18 cellular contexts compared by ENCODE assay signal in genomic region chr12:44839785-44840184, GRCh38. TPM values are rescaled to one million over a fixed set of nuclear protein-coding genes. Genes with fewer than 3 reads are reported as not detected.
DNase-seq lines count a peak whose midpoint lies in the region; ATAC-seq and TF ChIP-seq lines count a peak whose summit lies in the region.
"Had no signal": no experiment of that assay in that cellular context is flagged by ENCODE, and none has a peak within 500 bp of the region (broad histone marks: within the 10 kb centered on the region; RNA-seq: fewer than 3 reads in every experiment).

No MANE protein-coding gene starts in this region.

- peaks cover 12% of the 10 kb centered on the region for H3K4me1 ChIP-seq in Loucy (ENCODE audit: insufficient read depth, low read length, poor library complexity, severe bottlenecking)

- no peak overlapping the region for H3K9ac ChIP-seq in Loucy (ENCODE audit: low read depth, low read length, poor library complexity, severe bottlenecking)
- H3K9ac ChIP-seq: GM23248 had no signal

- H3K27me3 Mint-ChIP-seq in activated T-cell treated with anti-CD3 and anti-CD28 coated beads, Interleukin-2, amount 50 U/mL, for 24 hours: no peaks in the 10 kb centered on the region
- no peaks in the 10 kb centered on the region for H3K27me3 Mint-ChIP-seq in activated T-helper 2 cell treated with anti-CD3 and anti-CD28 coated beads, Interferon-gamma antibody, Interleukin-2, Interleukin-4, amounts not matched to agents 10 μg/mL and 5 μg/mL and 100 μg/mL, durations not matched to agents 14 hours and 24 hours and 36 hours (ENCODE audit: low read depth)
- H3K27me3 Mint-ChIP-seq: B cell; CD4-positive, alpha-beta T cell had no signal

- H3K27ac Mint-ChIP-seq in activated T-cell treated with anti-CD3 and anti-CD28 coated beads, Interleukin-2, amount 50 U/mL, for 24 hours: peak overlapping the region; percentile 84
- H3K27ac Mint-ChIP-seq in activated T-helper 2 cell treated with anti-CD3 and anti-CD28 coated beads, Interferon-gamma antibody, Interleukin-2, Interleukin-4, amounts not matched to agents 10 μg/mL and 5 μg/mL and 100 μg/mL, durations not matched to agents 14 hours and 24 hours and 36 hours: peak overlapping the region; percentile 3
- H3K27ac Mint-ChIP-seq: B cell; CD4-positive, alpha-beta T cell; IgD-negative memory B cell had no signal

- ATAC-seq in stimulated activated naive CD8-positive, alpha-beta T cell treated with anti-CD3 and anti-CD28 coated beads, Interleukin-15, Interleukin-2, amounts not matched to agents 100 U/mL and 50 U/mL, for 24 hours: peak; percentile 11
- no peak for ATAC-seq in GM18868 (IDR thresholded peaks at IDR 0.05; ENCODE audit: unreplicated experiment)

- H3K4me2 ChIP-seq in Loucy (ENCODE audit: low read depth, low read length, poor library complexity, severe bottlenecking): no peak overlapping the region

- H3K79me2 ChIP-seq in Loucy (ENCODE audit: insufficient read depth, low read length): no peaks in the 10 kb centered on the region

- H3K9me2 ChIP-seq in Loucy (replicated peaks; ENCODE audit: low read depth, low read length): no peaks in the 10 kb centered on the region

- TF ChIP-seq CTCF in Loucy (conservative IDR thresholded peaks at IDR 0.05; ENCODE audit: low read length): no peak

- H3F3A ChIP-seq in Loucy (ENCODE audit: low read depth): no peaks in the 10 kb centered on the region

- no peaks in the 10 kb centered on the region for H3K36me3 ChIP-seq in Loucy (ENCODE audit: insufficient read depth, low read length)

- H3K9me3 Mint-ChIP-seq in activated T-cell treated with anti-CD3 and anti-CD28 coated beads, Interleukin-2, amount 50 U/mL, for 24 hours: no peaks in the 10 kb centered on the region
- no peaks in the 10 kb centered on the region for H3K9me3 Mint-ChIP-seq in activated T-helper 2 cell treated with anti-CD3 and anti-CD28 coated beads, Interferon-gamma antibody, Interleukin-2, Interleukin-4, amounts not matched to agents 10 μg/mL and 5 μg/mL and 100 μg/mL, durations not matched to agents 14 hours and 24 hours and 36 hours
- H3K9me3 Mint-ChIP-seq: CD4-positive, alpha-beta T cell had no signal

- no peak for DNase-seq in activated T-cell treated with anti-CD3 and anti-CD28 coated beads, Interleukin-2, amount 50 U/mL, for 24 hours
- DNase-seq in activated T-cell treated with anti-CD3 and anti-CD28 coated beads for 4 hours (no peak), T1000 (lab: John Stamatoyannopoulos, UW) (no peak)
- no peak for DNase-seq in activated T-helper 2 cell treated with anti-CD3 and anti-CD28 coated beads, Interferon-gamma antibody, Interleukin-2, Interleukin-4, amounts not matched to agents 10 μg/mL and 5 μg/mL and 100 μg/mL, durations not matched to agents 14 hours and 24 hours and 36 hours (ENCODE audit: low spot score)
- no peak for DNase-seq in stimulated activated naive CD8-positive, alpha-beta T cell treated with anti-CD3 and anti-CD28 coated beads, Interleukin-15, Interleukin-2, amounts not matched to agents 100 U/mL and 50 U/mL, for 24 hours
- DNase-seq: ACHN; CD4-positive, alpha-beta T cell; GF-D8; GM23248; NCI-H1417 treated with DMSO at 0.1 percent for 48 hours; NCI-H2081; NCI-H526; NK-92 treated with Interleukin-12 subunit alpha and Interleukin-12 subunit beta, amount 100 ng/mL, for 24 hours had no signal

- H3K36me3 Mint-ChIP-seq in activated T-cell treated with anti-CD3 and anti-CD28 coated beads, Interleukin-2, amount 50 U/mL, for 24 hours (ENCODE audit: low read depth): no peaks in the 10 kb centered on the region
- H3K36me3 Mint-ChIP-seq in activated T-helper 2 cell treated with anti-CD3 and anti-CD28 coated beads, Interferon-gamma antibody, Interleukin-2, Interleukin-4, amounts not matched to agents 10 μg/mL and 5 μg/mL and 100 μg/mL, durations not matched to agents 14 hours and 24 hours and 36 hours (ENCODE audit: low read depth): peaks cover 7% of the 10 kb centered on the region
- H3K36me3 Mint-ChIP-seq: IgD-negative memory B cell had no signal

- peaks cover 91% of the 10 kb centered on the region for H3K4me1 Mint-ChIP-seq in activated T-cell treated with anti-CD3 and anti-CD28 coated beads, Interleukin-2, amount 50 U/mL, for 24 hours (ENCODE audit: low read depth)
- H3K4me1 Mint-ChIP-seq in activated T-helper 2 cell treated with anti-CD3 and anti-CD28 coated beads, Interferon-gamma antibody, Interleukin-2, Interleukin-4, amounts not matched to agents 10 μg/mL and 5 μg/mL and 100 μg/mL, durations not matched to agents 14 hours and 24 hours and 36 hours (ENCODE audit: low read depth): peaks cover 61% of the 10 kb centered on the region
- H3K4me1 Mint-ChIP-seq: B cell had no signal

- no peaks in the 10 kb centered on the region for H3K9me3 ChIP-seq in Loucy (ENCODE audit: insufficient read depth, low read depth, low read length)

- no peak overlapping the region for H3K4me3 ChIP-seq in Loucy (ENCODE audit: low read length, poor library complexity, severe bottlenecking)
- H3K4me3 ChIP-seq: GM23248 had no signal

- no peaks in the 10 kb centered on the region for H4K20me1 ChIP-seq in Loucy (ENCODE audit: insufficient read depth, low read length, poor library complexity, severe bottlenecking)

- no peak overlapping the region for H3K4me3 Mint-ChIP-seq in activated T-cell treated with anti-CD3 and anti-CD28 coated beads, Interleukin-2, amount 50 U/mL, for 24 hours
- no peak overlapping the region for H3K4me3 Mint-ChIP-seq in activated T-helper 2 cell treated with anti-CD3 and anti-CD28 coated beads, Interferon-gamma antibody, Interleukin-2, Interleukin-4, amounts not matched to agents 10 μg/mL and 5 μg/mL and 100 μg/mL, durations not matched to agents 14 hours and 24 hours and 36 hours (ENCODE audit: low read depth)
- H3K4me3 Mint-ChIP-seq: B cell; CD4-positive, alpha-beta T cell; IgD-negative memory B cell had no signal

- intact Hi-C loops in activated T-helper 2 cell treated with anti-CD3 and anti-CD28 coated beads, Interferon-gamma antibody, Interleukin-2, Interleukin-4, amounts not matched to agents 10 μg/mL and 5 μg/mL and 100 μg/mL, durations not matched to agents 14 hours and 24 hours and 36 hours (cut with micrococcal nuclease): loop anchor here (10.0 kb wide), 1 partner anchor 395 kb away; no protein-coding TSS in a partner anchor

- H2AFZ ChIP-seq in Loucy (ENCODE audit: low read length): peak overlapping the region; percentile 25; the same call in 1 of the 2 replicates
- H2AFZ ChIP-seq: GM23248 had no signal

- no peaks in the 10 kb centered on the region for H3K27me3 ChIP-seq in Loucy (ENCODE audit: insufficient read depth, low read length, poor library complexity, severe bottlenecking)

RNA-seq across cellular contexts. Expression of gene NELL2, which starts 36.3 kb away (rescaled TPM):
- total RNA-seq in activated T-helper 2 cell treated with anti-CD3 and anti-CD28 coated beads, Interferon-gamma antibody, Interleukin-2, Interleukin-4, amounts not matched to agents 10 μg/mL and 5 μg/mL and 100 μg/mL, durations not matched to agents 14 hours and 24 hours and 36 hours: 7.7 and 10.2 TPM in 2 replicates
- total RNA-seq: B cell, GM23248, LHCN-M2 had no signal
